13 cellular contexts compared by ENCODE assay signal in genomic region chr6:144898052-144898689, GRCh38.
DNase-seq lines count a peak whose midpoint lies in the region; ATAC-seq, FAIRE-seq and TF ChIP-seq lines count a peak whose summit lies in the region.
"Had no signal": no experiment of that assay in that cellular context is flagged by ENCODE, and none has a peak within 500 bp of the region (broad histone marks: within the 10 kb centered on the region; RNA-seq: fewer than 3 reads in every experiment).

No MANE protein-coding gene starts in this region.

- H2AFZ ChIP-seq in astrocyte (ENCODE audit: low read depth, low read length) (no peak overlapping the region), hepatocyte (no peak overlapping the region)

- DNase-seq in AG09309 (ENCODE audit: low read depth) (peak; percentile 16), HT1080 (ENCODE audit: low read depth) (peak; percentile 93), astrocyte (ENCODE audit: low read depth) (peak; percentile 77), hepatocyte (ENCODE audit: low spot score) (no peak), activated gamma-delta T cell (lab: John Stamatoyannopoulos, UW) (no peak), endodermal cell (no peak)
- DNase-seq in activated CD4-positive, alpha-beta memory T cell treated with anti-CD3 and anti-CD28 coated beads for 36 hours, result no peak
- DNase-seq: activated CD4-positive, alpha-beta T cell treated with anti-CD3 and anti-CD28 coated beads for 4 hours; stomach had no signal

- H3K4me1 Mint-ChIP-seq in astrocyte (ENCODE audit: low read depth, unreplicated experiment), result peaks cover 18% of the 10 kb centered on the region
- no peaks in the 10 kb centered on the region for H3K4me1 Mint-ChIP-seq in activated CD4-positive, alpha-beta memory T cell treated with anti-CD3 and anti-CD28 coated beads for 36 hours (ENCODE audit: low read depth)
- peaks cover 19% of the 10 kb centered on the region for H3K4me1 Mint-ChIP-seq in endodermal cell

- H3K27ac ChIP-seq in astrocyte (ENCODE audit: low read depth, low read length), result peak overlapping the region; percentile 87
- peak overlapping the region; percentile 15 for H3K27ac ChIP-seq in hepatocyte
- H3K27ac ChIP-seq in endodermal cell (ENCODE audit: low read depth, low read length), result no peak overlapping the region
- H3K27ac ChIP-seq: C4-2B, stomach had no signal

- H3K27ac Mint-ChIP-seq in astrocyte (ENCODE audit: unreplicated experiment) (peak overlapping the region; percentile 5), endodermal cell (no peak overlapping the region)
- H3K27ac Mint-ChIP-seq in activated CD4-positive, alpha-beta memory T cell treated with anti-CD3 and anti-CD28 coated beads for 36 hours, result no peak overlapping the region
- H3K27ac Mint-ChIP-seq: activated T-helper 1 cell treated with anti-CD3 and anti-CD28 coated beads, Interleukin-12 subunit alpha, Interleukin-12 subunit beta, Interleukin-2, Interleukin-4 antibody, amounts not matched to agents 30 ng/mL and 10 ng/mL and 1 ng/mL, durations not matched to agents 14 hours and 24 hours and 36 hours had no signal

- CTCF ChIA-PET in activated CD4-positive, alpha-beta memory T cell treated with anti-CD3 and anti-CD28 coated beads for 36 hours (lab: Charles Lee), result no interaction called here

- H3K27me3 Mint-ChIP-seq in astrocyte (ENCODE audit: low read depth, unreplicated experiment), result no peaks in the 10 kb centered on the region
- peaks cover 6% of the 10 kb centered on the region for H3K27me3 Mint-ChIP-seq in activated CD4-positive, alpha-beta memory T cell treated with anti-CD3 and anti-CD28 coated beads for 36 hours
- H3K27me3 Mint-ChIP-seq in endodermal cell (ENCODE audit: insufficient read depth), result peaks cover 3% of the 10 kb centered on the region

- H3K4me2 ChIP-seq in astrocyte (ENCODE audit: low read length) (peak overlapping the region; percentile 74), hepatocyte (no peak overlapping the region)

- peaks cover 25% of the 10 kb centered on the region for H3K4me1 ChIP-seq in astrocyte (ENCODE audit: insufficient read depth, low read length)
- H3K4me1 ChIP-seq in hepatocyte (ENCODE audit: insufficient read depth), result peaks cover 42% of the 10 kb centered on the region
- H3K4me1 ChIP-seq in endodermal cell (ENCODE audit: control insufficient read depth, insufficient read depth, low read length), result peaks cover 8% of the 10 kb centered on the region
- H3K4me1 ChIP-seq: stomach had no signal

- H4K20me1 ChIP-seq in astrocyte (ENCODE audit: insufficient read depth, low read length) (no peaks in the 10 kb centered on the region), hepatocyte (ENCODE audit: insufficient read depth, poor library complexity, severe bottlenecking) (no peaks in the 10 kb centered on the region)

- H3K4me3 ChIP-seq in AG09309 (ENCODE audit: control insufficient read depth, low read depth, low read length), result no peak overlapping the region
- no peak overlapping the region for H3K4me3 ChIP-seq in astrocyte (ENCODE audit: insufficient read depth, low read depth, low read length)
- no peak overlapping the region for H3K4me3 ChIP-seq in hepatocyte
- no peak overlapping the region for H3K4me3 ChIP-seq in endodermal cell (ENCODE audit: low read length)
- H3K4me3 ChIP-seq: stomach had no signal

- H3K9me3 ChIP-seq in astrocyte (ENCODE audit: insufficient read depth, low read depth, low read length) (no peaks in the 10 kb centered on the region), hepatocyte (ENCODE audit: low read depth) (no peaks in the 10 kb centered on the region), endodermal cell (ENCODE audit: control insufficient read depth, low read length) (peaks cover 29% of the 10 kb centered on the region)

- TF ChIP-seq CTCF in AG09309 (IDR thresholded peaks at IDR 0.05; ENCODE audit: control insufficient read depth, insufficient read depth, low read depth, low read length, missing control alignments), result no peak
- no peak for TF ChIP-seq CTCF in astrocyte (IDR thresholded peaks at IDR 0.05; ENCODE audit: insufficient read depth, low read depth, low read length)
- no peak for TF ChIP-seq CTCF in hepatocyte (IDR thresholded peaks at IDR 0.05; ENCODE audit: poor library complexity)
- no peak for TF ChIP-seq CTCF in endodermal cell (conservative IDR thresholded peaks at IDR 0.05)

- no peak for FAIRE-seq in astrocyte (lab: Jason Lieb, UNC)
- FAIRE-seq: H1 had no signal

- no peaks in the 10 kb centered on the region for H3K79me2 ChIP-seq in astrocyte (ENCODE audit: insufficient read depth, low read length)
- H3K79me2 ChIP-seq in hepatocyte, result no peaks in the 10 kb centered on the region

- ATAC-seq in HG03521 (IDR thresholded peaks at IDR 0.05; ENCODE audit: unreplicated experiment), result no peak

- POLR2A ChIA-PET in activated CD4-positive, alpha-beta memory T cell treated with anti-CD3 and anti-CD28 coated beads for 36 hours (lab: Charles Lee), result no interaction called here

- no peaks in the 10 kb centered on the region for H3K27me3 ChIP-seq in astrocyte (ENCODE audit: insufficient read depth, low read length)
- H3K27me3 ChIP-seq in hepatocyte, result no peaks in the 10 kb centered on the region
- H3K27me3 ChIP-seq in endodermal cell (ENCODE audit: control insufficient read depth, insufficient read depth, low read length, poor library complexity, severe bottlenecking), result no peaks in the 10 kb centered on the region
- H3K27me3 ChIP-seq: stomach had no signal

- intact Hi-C loops in activated CD4-positive, alpha-beta memory T cell treated with anti-CD3 and anti-CD28 coated beads for 36 hours (cut with micrococcal nuclease), result no loop called here

- H3K9me2 ChIP-seq in hepatocyte (replicated peaks; ENCODE audit: insufficient read depth), result no peaks in the 10 kb centered on the region

- peak overlapping the region; percentile 38 for H3K9ac ChIP-seq in astrocyte (ENCODE audit: low read length)
- H3K9ac ChIP-seq in endodermal cell (ENCODE audit: extremely low read depth, low read length, poor library complexity, severe bottlenecking), result no peak overlapping the region

- H3K36me3 ChIP-seq in astrocyte (ENCODE audit: insufficient read depth, low read length) (no peaks in the 10 kb centered on the region), hepatocyte (replicated peaks; ENCODE audit: insufficient read depth, low read depth) (no peaks in the 10 kb centered on the region), endodermal cell (ENCODE audit: control insufficient read depth, insufficient read depth, low read length) (no peaks in the 10 kb centered on the region)
- H3K36me3 ChIP-seq: stomach had no signal

- H3K36me3 Mint-ChIP-seq in astrocyte (ENCODE audit: low read depth, unreplicated experiment) (no peaks in the 10 kb centered on the region), endodermal cell (ENCODE audit: low read depth) (peaks cover 9% of the 10 kb centered on the region)
- peaks cover 4% of the 10 kb centered on the region for H3K36me3 Mint-ChIP-seq in activated CD4-positive, alpha-beta memory T cell treated with anti-CD3 and anti-CD28 coated beads for 36 hours

- no peak overlapping the region for H3K4me3 Mint-ChIP-seq in astrocyte (ENCODE audit: unreplicated experiment)
- no peak overlapping the region for H3K4me3 Mint-ChIP-seq in activated CD4-positive, alpha-beta memory T cell treated with anti-CD3 and anti-CD28 coated beads for 36 hours
- no peak overlapping the region for H3K4me3 Mint-ChIP-seq in endodermal cell
- H3K4me3 Mint-ChIP-seq: activated T-helper 1 cell treated with anti-CD3 and anti-CD28 coated beads, Interleukin-12 subunit alpha, Interleukin-12 subunit beta, Interleukin-2, Interleukin-4 antibody, amounts not matched to agents 30 ng/mL and 10 ng/mL and 1 ng/mL, durations not matched to agents 14 hours and 24 hours and 36 hours had no signal

- 75% methylated on average over 3 of the region's 3 CpGs for WGBS in hepatocyte (ENCODE audit: low lambda C conversion rate, missing lambda C conversion rate)
- WGBS in endodermal cell (ENCODE audit: insufficient coverage in 1 of 2, insufficient read length in 1 of 2), 2 experiments, result 88 to 96% methylated on average over 3 of the region's 3 CpGs

- H3K9me3 Mint-ChIP-seq in astrocyte (ENCODE audit: unreplicated experiment) (no peaks in the 10 kb centered on the region), endodermal cell (peaks cover 24% of the 10 kb centered on the region)
- peaks cover 12% of the 10 kb centered on the region for H3K9me3 Mint-ChIP-seq in activated CD4-positive, alpha-beta memory T cell treated with anti-CD3 and anti-CD28 coated beads for 36 hours

Comparison
In these comparisons a context has a peak if more than half of its experiments do, and no peak if none do; other contexts are left out.
1. DNase-seq: peak in AG09309 (single experiment), HT1080 (single experiment) and astrocyte (single experiment); none in hepatocyte (single experiment), activated CD4-positive, alpha-beta memory T cell treated with anti-CD3 and anti-CD28 coated beads for 36 hours (single experiment), activated gamma-delta T cell (single experiment) and endodermal cell (single experiment).